ENCODE assay signal across 8 cellular contexts in genomic region chr11:8671242-8671641, GRCh38. TPM values are rescaled to one million over a fixed set of nuclear protein-coding genes. Genes with fewer than 3 reads are reported as not detected.
A peak's percentile ranks its signal among the peaks of the same experiment; 100 is the strongest.
DNase-seq lines count a peak whose midpoint lies in the region; ATAC-seq and TF ChIP-seq lines count a peak whose summit lies in the region.

No MANE protein-coding gene starts in this region.

- intact Hi-C loops in head of caudate nucleus (cut with DNase I): no loop called here

- H3K27me3 ChIP-seq in H7 (ENCODE audit: control insufficient read depth, insufficient read depth, low read length): no peaks in the 10 kb centered on the region

- peak overlapping the region; percentile 94 for H3K27ac Mint-ChIP-seq in WTC11

- no peak overlapping the region for H3K4me3 ChIP-seq in H7 (ENCODE audit: insufficient read depth, low read depth, low read length)

- peak overlapping the region; percentile 22 for H3K4me3 Mint-ChIP-seq in WTC11

- CTCF ChIA-PET in WTC11 (lab: Charles Lee): interaction anchor here (1.1 kb wide), 1 partner anchor 95 kb away, joined by 3 read pairs; no protein-coding TSS in a partner anchor

- no peaks in the 10 kb centered on the region for H3K9me3 Mint-ChIP-seq in WTC11

- H3K27me3 Mint-ChIP-seq in WTC11 (ENCODE audit: low read depth): no peaks in the 10 kb centered on the region

- H3K36me3 Mint-ChIP-seq in WTC11: no peaks in the 10 kb centered on the region

- H3K36me3 ChIP-seq in H7 (replicated peaks; ENCODE audit: control insufficient read depth, insufficient read depth, low read length): no peaks in the 10 kb centered on the region

- POLR2A ChIA-PET in WTC11 (lab: Charles Lee): interaction anchor here (0.6 to 1.2 kb wide), 4 partner anchors 11 to 23 kb away, joined by 3 to 5 read pairs (median 4); partner anchors contain the start of genes RPL27A and TRIM66

- ATAC-seq in WTC11: peak; percentile 95
- no peak for ATAC-seq in activated CD4-positive, CD25-positive, alpha-beta regulatory T cell treated with anti-CD3 and anti-CD28 coated beads, Interleukin-2, amount 50 U/mL, for 24 hours

- peak; percentile 76 for DNase-seq in H7
- peak; percentile 69 for DNase-seq in WTC11 (ENCODE audit: low spot score)
- peak in 28 of 42 donors; percentile 4 to 81 (median 49) for DNase-seq in head of caudate nucleus
- peak; percentile 74 for DNase-seq in pulmonary artery endothelial cell (ENCODE audit: low read depth, low spot score)
- DNase-seq in DMS79 treated with DMSO at 0.1 percent for 48 hours (lab: John Stamatoyannopoulos, UW): no peak
- no peak for DNase-seq in NCI-H1048 (lab: John Stamatoyannopoulos, UW)
- no peak for DNase-seq in DMS114 treated with DMSO at 0.1 percent for 48 hours (lab: John Stamatoyannopoulos, UW; ENCODE audit: unreplicated experiment)

- no peak for TF ChIP-seq CTCF in WTC11 (IDR thresholded peaks at IDR 0.05)

- peaks cover 27% of the 10 kb centered on the region for H3K4me1 Mint-ChIP-seq in WTC11

TF ChIP-seq in WTC11, 78 proteins besides CTCF, POLR2A, EP300 and RAD21:
- TF ChIP-seq TEAD1 (CRISPR knock-in tag; IDR thresholded peaks at IDR 0.05): no peak; the same call in 1 of the 2 replicates

RNA-seq across cellular contexts. Expression of gene TRIM66, which starts 11.2 kb away (rescaled TPM):
- 0.83 and 0.96 TPM in 2 replicates for total RNA-seq in H7 (2014; rRNA removed; shearing (Covaris generic))
- total RNA-seq in WTC11 (2021) (5.6 to 8.0 TPM (median 7.8 TPM) in 3 replicates), pulmonary artery endothelial cell (5.7 and 7.3 TPM in 2 replicates)

RNA-seq across cellular contexts. Expression of gene RPL27A, which starts 11.3 kb away (rescaled TPM):
- total RNA-seq in H7 (2014; rRNA removed; shearing (Covaris generic)): 901 and 1,070 TPM in 2 replicates
- total RNA-seq in WTC11 (2021) (1,103 to 1,198 TPM (median 1,179 TPM) in 3 replicates), pulmonary artery endothelial cell (660 and 1,292 TPM in 2 replicates)

Comparison
In these comparisons a context has a peak if more than half of its experiments do, and no peak if none do; other contexts are left out.
1. DNase-seq: peak in H7 (single experiment), WTC11 (single experiment), head of caudate nucleus (28 of 42) and pulmonary artery endothelial cell (single experiment); none in DMS79 treated with DMSO at 0.1 percent for 48 hours (single experiment), NCI-H1048 (single experiment) and DMS114 treated with DMSO at 0.1 percent for 48 hours (single experiment).